Comparison of ENCODE assay signal across 1 cellular context in genomic region chr9:133144887-133145466, GRCh38.
TF ChIP-seq lines count a peak whose summit lies in the region.

No MANE protein-coding gene starts in this region.

TF ChIP-seq in SK-N-SH treated with all-trans-retinoic acid at 6 μM for 48 hours, 23 proteins besides CTCF, POLR2A, EP300 and RAD21 (continued from another document):
- TF ChIP-seq CSRNP3 (CRISPR knock-in tag; IDR thresholded peaks at IDR 0.05) = no peak
